Comparison of ENCODE assay signal across 10 cellular contexts in genomic region chr4:73751830-73752229, GRCh38. TPM values are rescaled to one million over a fixed set of nuclear protein-coding genes. Genes with fewer than 3 reads are reported as not detected.
"Had no signal": no experiment of that assay in that cellular context is flagged by ENCODE, and none has a peak within 500 bp of the region (broad histone marks: within the 10 kb centered on the region; RNA-seq: fewer than 3 reads in every experiment).

No MANE protein-coding gene starts in this region.

- H3K4me1 ChIP-seq: HAP-1 had no signal

- H3K36me3 ChIP-seq: HAP-1 had no signal

- ATAC-seq: HCT116 had no signal

- H3K9me3 ChIP-seq: HAP-1 had no signal

- H2AFZ ChIP-seq: GM23248 had no signal

- H3K9ac ChIP-seq: GM23248, KMS-11 had no signal

- DNase-seq: GM23248, GOT3, H7, HFFc6, Karpas-422, KBM-7 had no signal

- H3K27ac ChIP-seq: GM23248, HL-60, KMS-11 had no signal

- H3K4me3 ChIP-seq: GM23248, HAP-1 had no signal

- H3K4me2 ChIP-seq: KMS-11 had no signal

RNA-seq across cellular contexts. Expression of gene CXCL8, which starts 11.5 kb away (rescaled TPM):
- total RNA-seq: H7 had no signal
